ENCODE assay signal across 9 cellular contexts in genomic region chr18:37322497-37323035, GRCh38.
DNase-seq lines count a peak whose midpoint lies in the region; ATAC-seq, FAIRE-seq and TF ChIP-seq lines count a peak whose summit lies in the region.
"Had no signal": no experiment of that assay in that cellular context is flagged by ENCODE, and none has a peak within 500 bp of the region (broad histone marks: within the 10 kb centered on the region; RNA-seq: fewer than 3 reads in every experiment).

No MANE protein-coding gene starts in this region.

- ATAC-seq in GM18517 (IDR thresholded peaks at IDR 0.05; ENCODE audit: unreplicated experiment) (peak; percentile 79), HG02852 (IDR thresholded peaks at IDR 0.05; ENCODE audit: unreplicated experiment) (peak; percentile 86), right lobe of liver (peak; percentile 27 to 68 (median 61))
- ATAC-seq in effector memory CD8-positive, alpha-beta T cell (replicated peaks) = no peak

- H3K9me3 Mint-ChIP-seq in Calu3 (ENCODE audit: low read depth, unreplicated experiment) = no peaks in the 10 kb centered on the region
- H3K9me3 Mint-ChIP-seq in effector memory CD8-positive, alpha-beta T cell = no peaks in the 10 kb centered on the region

- no peak overlapping the region for H3K4me3 Mint-ChIP-seq in Calu3 (ENCODE audit: low read depth, unreplicated experiment)
- H3K4me3 Mint-ChIP-seq in effector memory CD8-positive, alpha-beta T cell = no peak overlapping the region

- BruUV-seq in Calu3 (replicated peaks; lab: Mats Ljungman, UMichigan) = no TSS peak

- no peaks in the 10 kb centered on the region for H3K36me3 ChIP-seq in bronchial epithelial cell (ENCODE audit: control insufficient read depth, insufficient read depth, low read length)
- H3K36me3 ChIP-seq in right lobe of liver = no peaks in the 10 kb centered on the region

- H3K27ac Mint-ChIP-seq in Calu3 (ENCODE audit: unreplicated experiment) = no peak overlapping the region
- H3K27ac Mint-ChIP-seq in effector memory CD8-positive, alpha-beta T cell = no peak overlapping the region

- CTCF ChIA-PET in Calu3 (lab: Charles Lee) = interaction anchor here (0.6 kb wide), 1 partner anchor 568 kb away, joined by 4 read pairs; no protein-coding TSS in a partner anchor

- H3K4me3 ChIP-seq in bronchial epithelial cell (ENCODE audit: low read depth, low read length) = no peak overlapping the region
- H3K4me3 ChIP-seq in right lobe of liver = no peak overlapping the region
- H3K4me3 ChIP-seq: skin epidermis had no signal

- no peak for FAIRE-seq in bronchial epithelial cell (lab: Jason Lieb, UNC)

- no peak for TF ChIP-seq POLR2A in right lobe of liver (IDR thresholded peaks at IDR 0.05)

- H3K36me3 Mint-ChIP-seq in Calu3 (ENCODE audit: insufficient read depth, unreplicated experiment) = no peaks in the 10 kb centered on the region
- peaks cover 4% of the 10 kb centered on the region for H3K36me3 Mint-ChIP-seq in effector memory CD8-positive, alpha-beta T cell (ENCODE audit: insufficient read depth)

- intact Hi-C loops in Calu3 (cut with micrococcal nuclease; ENCODE audit: unreplicated experiment) (no loop called here), right lobe of liver (cut with DNase I) (no loop called here)

- H3K4me1 Mint-ChIP-seq in Calu3 (ENCODE audit: low read depth, unreplicated experiment) = no peaks in the 10 kb centered on the region
- no peaks in the 10 kb centered on the region for H3K4me1 Mint-ChIP-seq in effector memory CD8-positive, alpha-beta T cell (ENCODE audit: low read depth in 2 of 2)

- DNase-seq in Calu3 = peak; percentile 62
- DNase-seq in NCI-H2227 (lab: John Stamatoyannopoulos, UW; ENCODE audit: unreplicated experiment) = peak; percentile 85
- peak; percentile 17 for DNase-seq in bronchial epithelial cell (ENCODE audit: low read depth)
- peak in 1 of 3 donors; percentile 52 for DNase-seq in right lobe of liver
- DNase-seq in MV-4-11 (lab: John Stamatoyannopoulos, UW) = no peak
- no peak for DNase-seq in effector memory CD8-positive, alpha-beta T cell

- no peak overlapping the region for H3K27ac ChIP-seq in right lobe of liver
- H3K27ac ChIP-seq: skin epidermis had no signal

- H3K9me3 ChIP-seq in right lobe of liver = no peaks in the 10 kb centered on the region

- H3K27me3 Mint-ChIP-seq in Calu3 (ENCODE audit: unreplicated experiment) = peaks cover 74% of the 10 kb centered on the region
- peaks cover 0 to 49% of the 10 kb centered on the region in 2 donors for H3K27me3 Mint-ChIP-seq in effector memory CD8-positive, alpha-beta T cell

- peaks cover 2% of the 10 kb centered on the region for H3K27me3 ChIP-seq in bronchial epithelial cell (ENCODE audit: control insufficient read depth, insufficient read depth, low read length)
- no peaks in the 10 kb centered on the region for H3K27me3 ChIP-seq in right lobe of liver

- TF ChIP-seq CTCF in Calu3 (IDR thresholded peaks at IDR 0.05; ENCODE audit: unreplicated experiment) (peak; percentile 68), bronchial epithelial cell (IDR thresholded peaks at IDR 0.05; ENCODE audit: insufficient read depth, low read length, severe bottlenecking) (peak; percentile 90), right lobe of liver (IDR thresholded peaks at IDR 0.05) (peak; percentile 42 to 58 (median 44))

- WGBS in right lobe of liver (ENCODE audit: insufficient coverage, low coverage, low lambda C conversion rate, missing lambda C conversion rate) = 11% methylated on average over 7 of the region's 15 CpGs

- no peaks in the 10 kb centered on the region for H3K4me1 ChIP-seq in right lobe of liver

Comparison
In these comparisons a context has a peak if more than half of its experiments do, and no peak if none do; other contexts are left out.
1. DNase-seq: peak in Calu3 (single experiment), NCI-H2227 (single experiment) and bronchial epithelial cell (single experiment); none in MV-4-11 (single experiment) and effector memory CD8-positive, alpha-beta T cell (0 of 3).
2. Peak in every context shown above with its lines, with median percentiles within 50 percentile points of each other: CTCF ChIP-seq.